ENCODE assay signal across 7 cellular contexts in genomic region chr10:97714401-97715258, GRCh38. TPM values are rescaled to one million over a fixed set of nuclear protein-coding genes. Genes with fewer than 3 reads are reported as not detected.
A peak's percentile ranks its signal among the peaks of the same experiment; 100 is the strongest.
DNase-seq lines count a peak whose midpoint lies in the region; ATAC-seq and TF ChIP-seq lines count a peak whose summit lies in the region.

No MANE protein-coding gene starts in this region.

- peak overlapping the region; percentile 86 for H3K27ac ChIP-seq in KMS-11

- H3K27me3 ChIP-seq in KMS-11 (ENCODE audit: insufficient read depth, low read depth) = no peaks in the 10 kb centered on the region

- peak; percentile 35 for ATAC-seq in GM21619 (IDR thresholded peaks at IDR 0.05; ENCODE audit: unreplicated experiment)

- no peaks in the 10 kb centered on the region for H3K9me3 Mint-ChIP-seq in neural crest cell

- H2AFZ ChIP-seq in KMS-11 (ENCODE audit: low read depth) = peak overlapping the region; percentile 83

- peaks cover 7% of the 10 kb centered on the region for H3K4me1 ChIP-seq in KMS-11 (ENCODE audit: low read depth, poor library complexity, severe bottlenecking)

- peaks cover 3% of the 10 kb centered on the region for H3K36me3 Mint-ChIP-seq in neural crest cell (ENCODE audit: low read depth)

- H3K79me2 ChIP-seq in KMS-11 (ENCODE audit: insufficient read depth, low read depth) = no peaks in the 10 kb centered on the region

- peaks cover 62% of the 10 kb centered on the region for H3K4me1 Mint-ChIP-seq in neural crest cell

- H3K4me2 ChIP-seq in KMS-11 = peak overlapping the region; percentile 55

- H3K4me3 ChIP-seq in KMS-11 (IDR thresholded peaks at IDR 0.05; ENCODE audit: insufficient read depth, low read depth, low read length) = no peak overlapping the region
- peak overlapping the region; percentile 81 for H3K4me3 ChIP-seq in fibroblast of villous mesenchyme (ENCODE audit: low read depth, low read length)

- DNase-seq in GF-D8 (lab: John Stamatoyannopoulos, UW) (peak; percentile 27), fibroblast of villous mesenchyme (ENCODE audit: low read depth) (peak; percentile 82), neural crest cell (ENCODE audit: low read depth, low spot score) (peak; percentile 45), H4 (ENCODE audit: low spot score) (no peak)
- DNase-seq in activated CD8-positive, alpha-beta memory T cell treated with anti-CD3 and anti-CD28 coated beads, Interleukin-2, amount 50 U/mL, for 4 hours = peak; percentile 20

- H3K27me3 Mint-ChIP-seq in neural crest cell (ENCODE audit: low read depth) = peaks cover 6% of the 10 kb centered on the region

- no peaks in the 10 kb centered on the region for H4K20me1 ChIP-seq in KMS-11 (ENCODE audit: insufficient read depth)

- H3K36me3 ChIP-seq in KMS-11 (ENCODE audit: insufficient read depth) = no peaks in the 10 kb centered on the region

- peak overlapping the region; percentile 97 for H3K4me3 Mint-ChIP-seq in neural crest cell

- H3K27ac Mint-ChIP-seq in neural crest cell (ENCODE audit: unreplicated experiment) = peak overlapping the region; percentile 50

- TF ChIP-seq CTCF in KMS-11 (conservative IDR thresholded peaks at IDR 0.05; ENCODE audit: low read depth, low read length) (no peak), fibroblast of villous mesenchyme (IDR thresholded peaks at IDR 0.05; ENCODE audit: insufficient read depth, low read depth, low read length) (no peak), neural crest cell (conservative IDR thresholded peaks at IDR 0.05) (peak; percentile 17)

- H3K9ac ChIP-seq in KMS-11 = peak overlapping the region; percentile 93

RNA-seq across cellular contexts. Expression of gene MARVELD1, which starts 1.1 kb away (rescaled TPM):
- total RNA-seq in fibroblast of villous mesenchyme (44.0 and 58.9 TPM in 2 replicates), neural crest cell (52.3 and 52.8 TPM in 2 replicates)
- total RNA-seq in H4 (2014; rRNA removed; shearing (Covaris generic)) = 33.4 and 46.1 TPM in 2 replicates

RNA-seq across cellular contexts. Expression of gene ZFYVE27, which starts 22.3 kb away (rescaled TPM):
- total RNA-seq in fibroblast of villous mesenchyme = 19.6 and 22.0 TPM in 2 replicates
- 24.6 and 26.9 TPM in 2 replicates for total RNA-seq in neural crest cell
- 10.2 and 13.1 TPM in 2 replicates for total RNA-seq in H4 (2014; rRNA removed; shearing (Covaris generic))

RNA-seq across cellular contexts. Expression of gene AVPI1, which starts 27.6 kb away (rescaled TPM):
- total RNA-seq in fibroblast of villous mesenchyme = 12.5 and 19.6 TPM in 2 replicates
- total RNA-seq in neural crest cell = 2.4 and 3.3 TPM in 2 replicates
- 26.8 and 32.1 TPM in 2 replicates for total RNA-seq in H4 (2014; rRNA removed; shearing (Covaris generic))

RNA-seq across cellular contexts. Expression of gene SFRP5, which starts 57.2 kb away (rescaled TPM):
- not detected in 2 replicates for total RNA-seq in fibroblast of villous mesenchyme
- not detected in 2 replicates for total RNA-seq in neural crest cell
- total RNA-seq in H4 (2014; rRNA removed; shearing (Covaris generic)) = not detected in 2 replicates
